ENCODE assay signal across 1 cellular context in genomic region chr10:27153855-27154198, GRCh38.
TF ChIP-seq lines count a peak whose summit lies in the region.

No MANE protein-coding gene starts in this region.

TF ChIP-seq in HCT116, 20 proteins besides CTCF, POLR2A, EP300 and RAD21 (continued from another document):
- TF ChIP-seq ATF3 (IDR thresholded peaks at IDR 0.05) (no peak), EZH2 (IDR thresholded peaks at IDR 0.05) (no peak), EZH2phosphoT487 (IDR thresholded peaks at IDR 0.05; ENCODE audit: borderline replicate concordance) (no peak)
